Comparison of ENCODE assay signal across 1 cellular context in genomic region chr1:181129771-181130606, GRCh38.
TF ChIP-seq lines count a peak whose summit lies in the region.

No MANE protein-coding gene starts in this region.

TF ChIP-seq in K562, 482 proteins besides CTCF, POLR2A, EP300 and RAD21 (continued from another document and continues in another):
- TF ChIP-seq ZBTB40 (IDR thresholded peaks at IDR 0.05) (no peak), ZBTB40 (CRISPR knock-in tag; IDR thresholded peaks at IDR 0.05) (no peak), MNT (conservative IDR thresholded peaks at IDR 0.05) (peak in 1 of 2 experiments; percentile 73; a peak in 2 of 4 replicates), E2F1 (CRISPR knock-in tag; IDR thresholded peaks at IDR 0.05) (no peak), NR1H2 (CRISPR knock-in tag; IDR thresholded peaks at IDR 0.05) (no peak), RBM15 (IDR thresholded peaks at IDR 0.05; ENCODE audit: insufficient read depth, low read length) (no peak), ZNF324 (CRISPR knock-in tag; IDR thresholded peaks at IDR 0.05) (no peak), FOXK2 (conservative IDR thresholded peaks at IDR 0.05 in 1 of 2, IDR thresholded peaks at IDR 0.05 in 1 of 2; ENCODE audit: low read depth in 2 of 2) (peak; percentile 51 to 53; a peak in 3 of 4 replicates), BCL6 (CRISPR knock-in tag; IDR thresholded peaks at IDR 0.05) (no peak), KLF16 (IDR thresholded peaks at IDR 0.05) (peak; percentile 81), MYC (IDR thresholded peaks at IDR 0.05; ENCODE audit: low read depth, low read length) (peak; percentile 83), MYC (CRISPR knock-in tag; IDR thresholded peaks at IDR 0.05; ENCODE audit: borderline replicate concordance, low read depth) (0 out of 2 replicates have a peak, but pooled peaks have one; percentile 21), TAL1 (IDR thresholded peaks at IDR 0.05) (peak; percentile 84), RHOXF2B (CRISPR knock-in tag; conservative IDR thresholded peaks at IDR 0.05) (no peak), RREB1 (CRISPR knock-in tag; IDR thresholded peaks at IDR 0.05) (no peak), TRIM28 (IDR thresholded peaks at IDR 0.05) (no peak), GTF2B (IDR thresholded peaks at IDR 0.05; ENCODE audit: extremely low read depth, insufficient read length) (no peak), ATF3 (IDR thresholded peaks at IDR 0.05) (peak; percentile 45; the same call in 1 of the 2 replicates), ATF3 (CRISPR knock-in tag; conservative IDR thresholded peaks at IDR 0.05) (0 out of 2 replicates have a peak, but pooled peaks have one; percentile 26), SREBF1 (IDR thresholded peaks at IDR 0.05; ENCODE audit: borderline replicate concordance, low read depth, low read length) (no peak), E2F5 (CRISPR knock-in tag; IDR thresholded peaks at IDR 0.05) (no peak), ETS2 (tag; IDR thresholded peaks at IDR 0.05; ENCODE audit: borderline replicate concordance, poor library complexity, severe bottlenecking) (no peak), ZHX1 (conservative IDR thresholded peaks at IDR 0.05; ENCODE audit: low read length) (no peak), BRD4 (IDR thresholded peaks at IDR 0.05) (no peak), IRF2 (CRISPR knock-in tag; IDR thresholded peaks at IDR 0.05) (no peak; the same call in 1 of the 2 replicates), ARID3B (CRISPR knock-in tag; IDR thresholded peaks at IDR 0.05; ENCODE audit: borderline replicate concordance) (no peak), TRIM24 (IDR thresholded peaks at IDR 0.05) (peak; percentile 77 to 88), SRSF9 (IDR thresholded peaks at IDR 0.05; ENCODE audit: borderline replicate concordance, low read depth, low read length) (no peak), STAG1 (CRISPR knock-in tag; IDR thresholded peaks at IDR 0.05; ENCODE audit: borderline replicate concordance) (no peak), PPARD (CRISPR knock-in tag; IDR thresholded peaks at IDR 0.05) (no peak)
